9 cellular contexts compared by ENCODE assay signal in the genomic region with DNA sequence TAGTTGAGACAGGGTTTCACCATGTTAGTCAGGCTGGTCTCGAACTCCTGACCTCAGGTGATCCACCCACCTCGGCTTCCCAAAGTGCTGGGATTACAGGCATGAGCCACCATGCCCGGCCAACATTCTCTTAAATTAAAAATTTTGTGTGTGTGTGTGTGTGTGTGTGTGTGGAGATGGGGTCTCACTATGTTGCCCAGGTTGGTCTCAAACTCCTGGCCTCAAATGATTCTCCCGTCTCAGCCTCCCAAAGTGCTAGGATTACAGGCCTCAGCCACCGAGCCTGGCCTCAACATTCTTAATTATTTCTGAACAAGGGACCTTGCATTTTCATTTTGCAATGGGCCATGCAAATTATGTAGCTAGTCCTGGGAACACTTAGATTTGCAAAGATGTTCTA. TPM values are rescaled to one million over a fixed set of nuclear protein-coding genes. Genes with fewer than 3 reads are reported as not detected.
"Had no signal": no experiment of that assay in that cellular context is flagged by ENCODE, and none has a peak within 500 bp of the region (broad histone marks: within the 10 kb centered on the region; RNA-seq: fewer than 3 reads in every experiment).

No MANE protein-coding gene starts in this region.

RNA-seq across cellular contexts. Expression of gene FBXO17, which starts 9.4 kb away (rescaled TPM):
- total RNA-seq: naive thymus-derived CD4-positive, alpha-beta T cell had no signal
- polyA plus RNA-seq: immature natural killer cell; naive thymus-derived CD4-positive, alpha-beta T cell had no signal

RNA-seq across cellular contexts. Expression of gene CCER2, which starts 54.2 kb away (rescaled TPM):
- total RNA-seq: left cardiac atrium, left lung, left ventricle myocardium inferior, left ventricle myocardium superior, lower lobe of right lung, lung microvascular endothelial cell, mesenteric fat pad had no signal
- polyA plus RNA-seq: immature natural killer cell; naive thymus-derived CD4-positive, alpha-beta T cell had no signal
